In genomic region chr19:45692187-45693111, GRCh38 we compare ENCODE assay signal across 8 cellular contexts. TPM values are rescaled to one million over a fixed set of nuclear protein-coding genes. Genes with fewer than 3 reads are reported as not detected.
DNase-seq lines count a peak whose midpoint lies in the region; ATAC-seq and TF ChIP-seq lines count a peak whose summit lies in the region.

QPCTL (plus strand) TSS chr19:45692666; CDS start chr19:45692704, 38 bp downstream.

- peak within 1 kb of the TSS; percentile 96 to 99 (median 99) for H3K27ac Mint-ChIP-seq in naive B cell
- peak within 1 kb of the TSS; percentile 87 for H3K27ac Mint-ChIP-seq in stimulated activated memory B cell treated with anti-CD40 and anti-IgM and Interleukin-4, amounts not matched to agents 10 μg/mL and 1 μg/mL and 100 μg/mL, for 72 hours

- H3K9me3 ChIP-seq in DND-41 (ENCODE audit: insufficient read depth, low read length, severe bottlenecking) (no peaks in the 10 kb centered on the region), GM23248 (ENCODE audit: low read depth) (no peaks in the 10 kb centered on the region)

- TF ChIP-seq CTCF in DND-41 (IDR thresholded peaks at IDR 0.05; ENCODE audit: borderline replicate concordance, extremely low read depth, low read length, poor library complexity, severe bottlenecking): no peak

- ATAC-seq in DND-41 (ENCODE audit: insufficient read depth, low read depth): peak; percentile 93
- ATAC-seq in naive B cell (ENCODE audit: low read depth in 2 of 2): peak; percentile 81 to 84
- ATAC-seq in stimulated activated memory B cell treated with anti-CD40 and anti-IgM and Interleukin-4, amounts not matched to agents 10 μg/mL and 1 μg/mL and 100 μg/mL, for 72 hours: peak; percentile 96

- H3K36me3 ChIP-seq in DND-41 (ENCODE audit: insufficient read depth, low read length): peaks cover 43% of the 10 kb centered on the region
- peaks cover 10% of the 10 kb centered on the region; the same call in 1 of the 2 replicates for H3K36me3 ChIP-seq in GM23248 (ENCODE audit: low read depth)

- H3K9me3 Mint-ChIP-seq in naive B cell: no peaks in the 10 kb centered on the region
- H3K9me3 Mint-ChIP-seq in stimulated activated memory B cell treated with anti-CD40 and anti-IgM and Interleukin-4, amounts not matched to agents 10 μg/mL and 1 μg/mL and 100 μg/mL, for 72 hours: no peaks in the 10 kb centered on the region

- H3K36me3 Mint-ChIP-seq in naive B cell: peaks cover 0 to 11% of the 10 kb centered on the region in 2 donors
- peaks cover 28% of the 10 kb centered on the region for H3K36me3 Mint-ChIP-seq in stimulated activated memory B cell treated with anti-CD40 and anti-IgM and Interleukin-4, amounts not matched to agents 10 μg/mL and 1 μg/mL and 100 μg/mL, for 72 hours

- H3K4me2 ChIP-seq in DND-41 (ENCODE audit: insufficient read depth, low read length): peak within 1 kb of the TSS; percentile 87
- H3K4me2 ChIP-seq in GM23248 (ENCODE audit: unreplicated experiment): peak within 1 kb of the TSS; percentile 93

- H3K4me1 Mint-ChIP-seq in naive B cell: peaks cover 12 to 32% (median 20%) of the 10 kb centered on the region in 3 donors
- peaks cover 19% of the 10 kb centered on the region for H3K4me1 Mint-ChIP-seq in stimulated activated memory B cell treated with anti-CD40 and anti-IgM and Interleukin-4, amounts not matched to agents 10 μg/mL and 1 μg/mL and 100 μg/mL, for 72 hours

- DNase-seq in DND-41 (peak; percentile 99), GM23248 (peak; percentile 100), Kasumi-1 (lab: John Stamatoyannopoulos, UW) (peak; percentile 99 to 100), RPMI7951 (ENCODE audit: low read depth) (peak; percentile 100), fibroblast of gingiva (ENCODE audit: low read depth) (peak; percentile 100), naive B cell (peak; percentile 97)
- DNase-seq in activated T-helper 1 cell treated with anti-CD3 and anti-CD28 coated beads, Interleukin-2, amount 50 U/mL, for 16 hours (ENCODE audit: low read depth in 1 of 2, low spot score in 1 of 2): peak; percentile 91 to 92

- no peaks in the 10 kb centered on the region for H3F3A ChIP-seq in GM23248 (ENCODE audit: insufficient read depth)

- H3K4me3 ChIP-seq in DND-41 (ENCODE audit: low read depth in 1 of 2, low read length in 2 of 2) (peak within 1 kb of the TSS; percentile 64 to 79), GM23248 (peak within 1 kb of the TSS; percentile 86)

- H3K27me3 ChIP-seq in DND-41 (ENCODE audit: insufficient read depth, low read length, poor library complexity) (no peaks in the 10 kb centered on the region), GM23248 (replicated peaks; ENCODE audit: insufficient read depth) (no peaks in the 10 kb centered on the region)

- in situ Hi-C loops in GM23248 (cut with MboI): no loop called here

- peaks cover 25% of the 10 kb centered on the region for H4K20me1 ChIP-seq in DND-41 (ENCODE audit: insufficient read depth, low read length)
- H4K20me1 ChIP-seq in GM23248 (ENCODE audit: insufficient read depth): no peaks in the 10 kb centered on the region

- H3K9ac ChIP-seq in DND-41 (ENCODE audit: low read depth, low read length) (peak within 1 kb of the TSS; percentile 77), GM23248 (peak within 1 kb of the TSS; percentile 95)

- peak within 1 kb of the TSS; percentile 87 to 100 (median 97) for H3K4me3 Mint-ChIP-seq in naive B cell
- peak within 1 kb of the TSS; percentile 87 for H3K4me3 Mint-ChIP-seq in stimulated activated memory B cell treated with anti-CD40 and anti-IgM and Interleukin-4, amounts not matched to agents 10 μg/mL and 1 μg/mL and 100 μg/mL, for 72 hours

- H3K9me2 ChIP-seq in GM23248 (ENCODE audit: insufficient read depth): no peaks in the 10 kb centered on the region

- H3K27ac ChIP-seq in DND-41 (ENCODE audit: low read length) (peak within 1 kb of the TSS; percentile 93), GM23248 (peak within 1 kb of the TSS; percentile 89)

- H3K79me2 ChIP-seq in DND-41 (ENCODE audit: insufficient read depth, low read length) (peaks cover 44% of the 10 kb centered on the region), GM23248 (ENCODE audit: insufficient read depth) (peaks cover 35% of the 10 kb centered on the region)

- H2AFZ ChIP-seq in DND-41 (ENCODE audit: low read depth, low read length) (peak within 1 kb of the TSS; percentile 89), GM23248 (peak within 1 kb of the TSS; percentile 92)

- H3K27me3 Mint-ChIP-seq in naive B cell: no peaks in the 10 kb centered on the region
- no peaks in the 10 kb centered on the region for H3K27me3 Mint-ChIP-seq in stimulated activated memory B cell treated with anti-CD40 and anti-IgM and Interleukin-4, amounts not matched to agents 10 μg/mL and 1 μg/mL and 100 μg/mL, for 72 hours

- 0 to 1% methylated on average over 55 to 69 of the region's 70 CpGs for WGBS in GM23248 (ENCODE audit: low coverage in 1 of 2, low lambda C conversion rate in 2 of 2, missing lambda C conversion rate in 2 of 2), 2 experiments

- peaks cover 26% of the 10 kb centered on the region for H3K4me1 ChIP-seq in DND-41 (ENCODE audit: insufficient read depth, low read length)
- H3K4me1 ChIP-seq in GM23248 (ENCODE audit: insufficient read depth): peaks cover 5% of the 10 kb centered on the region; the same call in 1 of the 2 replicates

RNA-seq across cellular contexts. Expression of gene QPCTL, which starts in this region (rescaled TPM):
- total RNA-seq in GM23248 (2014; rRNA removed; shearing (Covaris generic)): 8.6 and 13.2 TPM in 2 replicates
- polyA plus RNA-seq in GM23248 (2016; fragmentation: Nextera tagmentation; extraction: Ambion mirVana): 7.4 and 7.6 TPM in 2 replicates
- 13.8 and 15.4 TPM in 2 replicates for total RNA-seq in RPMI7951 (2014; rRNA removed; shearing (Covaris generic))
- 1 to 10 TPM in 5 of 6 donors, under 1 TPM in 1; 0.70 to 6.8 (median 1.7) TPM for polyA plus RNA-seq in naive B cell (ENCODE audit: low read depth in 6 of 6)

Comparison
In these comparisons a context has a peak if more than half of its experiments do, and no peak if none do; other contexts are left out.
1. Peak in every context shown above with its lines: DNase-seq, ATAC-seq, H3K4me3 ChIP-seq and H3K27ac ChIP-seq.